17 cellular contexts compared by ENCODE assay signal in the genomic region with DNA sequence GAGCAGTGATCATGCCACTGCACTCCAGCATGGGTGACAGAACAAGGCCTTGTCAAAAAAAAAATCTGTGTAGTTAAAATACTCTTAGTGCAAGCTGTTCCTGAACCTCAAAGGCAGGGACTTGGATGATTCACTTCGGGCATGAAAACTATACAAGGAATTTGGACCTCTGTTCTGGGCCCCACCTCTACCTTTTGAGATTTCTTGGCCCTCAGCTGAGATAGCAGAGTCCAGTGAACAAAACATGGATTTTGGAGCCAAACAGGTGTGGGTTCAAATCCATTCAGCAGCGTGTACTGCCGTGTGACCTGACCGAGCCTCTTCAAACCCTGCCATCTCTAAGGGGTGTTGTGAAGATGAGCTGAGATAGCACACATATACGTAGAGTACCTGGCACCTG. TPM values are rescaled to one million over a fixed set of nuclear protein-coding genes. Genes with fewer than 3 reads are reported as not detected.
DNase-seq lines count a peak whose midpoint lies in the region; ATAC-seq and TF ChIP-seq lines count a peak whose summit lies in the region.
"Had no signal": no experiment of that assay in that cellular context is flagged by ENCODE, and none has a peak within 500 bp of the region (broad histone marks: within the 10 kb centered on the region; RNA-seq: fewer than 3 reads in every experiment).

No MANE protein-coding gene starts in this region.

- BruUV-seq in Caco-2 (replicated peaks; lab: Mats Ljungman, UMichigan) = no TSS peak

- H2BK120ac ChIP-seq in neuronal stem cell (ENCODE audit: low read depth, low read length) = no peak overlapping the region

- H3K9me3 ChIP-seq in Caco-2 (no peaks in the 10 kb centered on the region), duodenal mucosa (ENCODE audit: control insufficient read depth in 1 of 2, low read length in 2 of 2) (no peaks in the 10 kb centered on the region), muscle layer of duodenum (ENCODE audit: control insufficient read depth in 1 of 2, low read length in 2 of 2) (no peaks in the 10 kb centered on the region), thyroid gland (no peaks in the 10 kb centered on the region), neuronal stem cell (replicated peaks in 1 of 2; ENCODE audit: control insufficient read depth in 2 of 2, insufficient read depth in 1 of 2, low read depth in 1 of 2, low read length in 2 of 2) (no peaks in the 10 kb centered on the region)
- H3K9me3 ChIP-seq: BLaER1 treated with 17β-estradiol and CSF1 and Interleukin-3, amounts not matched to agents 10 nM and 100 nM; HAP-1 had no signal

- H3K18ac ChIP-seq in neuronal stem cell (ENCODE audit: low read length) = no peak overlapping the region

- H3K27ac Mint-ChIP-seq in Caco-2 (ENCODE audit: unreplicated experiment) = peak overlapping the region; percentile 12
- no peak overlapping the region for H3K27ac Mint-ChIP-seq in activated CD8-positive, alpha-beta memory T cell treated with anti-CD3 and anti-CD28 coated beads, Interleukin-2, amount 10 ng/mL, durations not matched to agents 7 days and 5 days
- H3K27ac Mint-ChIP-seq: CD4-positive, CD25-positive, alpha-beta regulatory T cell had no signal

- H3K27me3 ChIP-seq in Caco-2 (replicated peaks; ENCODE audit: control insufficient read depth, insufficient read depth, low read length) (no peaks in the 10 kb centered on the region), duodenal mucosa (ENCODE audit: control insufficient read depth in 1 of 2, insufficient read depth in 2 of 2, low read length in 2 of 2) (no peaks in the 10 kb centered on the region), muscle layer of duodenum (ENCODE audit: low read depth, low read length) (no peaks in the 10 kb centered on the region), thyroid gland (no peaks in the 10 kb centered on the region), neuronal stem cell (ENCODE audit: control insufficient read depth in 3 of 3, insufficient read depth in 3 of 3, low read depth in 1 of 3, low read length in 3 of 3) (peaks cover 0 to 33% (median 0%) of the 10 kb centered on the region in 3 experiments)
- H3K27me3 ChIP-seq: BLaER1 treated with 17β-estradiol and CSF1 and Interleukin-3, amounts not matched to agents 10 nM and 100 nM had no signal

- H3K9ac ChIP-seq in duodenal mucosa (ENCODE audit: low read depth in 1 of 2, low read length in 2 of 2) (peak overlapping the region; percentile 61 to 62), neuronal stem cell (ENCODE audit: low read depth, low read length, poor library complexity) (no peak overlapping the region)
- H3K9ac ChIP-seq: BLaER1 treated with 17β-estradiol and CSF1 and Interleukin-3, amounts not matched to agents 10 nM and 100 nM had no signal

- no peak overlapping the region for H2BK12ac ChIP-seq in neuronal stem cell (ENCODE audit: low read length)

- H3K9me3 Mint-ChIP-seq in Caco-2 (ENCODE audit: unreplicated experiment) = no peaks in the 10 kb centered on the region
- no peaks in the 10 kb centered on the region for H3K9me3 Mint-ChIP-seq in activated CD8-positive, alpha-beta memory T cell treated with anti-CD3 and anti-CD28 coated beads, Interleukin-2, amount 10 ng/mL, durations not matched to agents 7 days and 5 days (ENCODE audit: low read depth)
- H3K9me3 Mint-ChIP-seq: CD4-positive, CD25-positive, alpha-beta regulatory T cell had no signal

- 81 to 82% methylated on average over 5 of the region's 5 CpGs for WGBS in thyroid gland, 2 donors
- WGBS in neuronal stem cell (ENCODE audit: extremely low coverage in 2 of 2, insufficient read length in 2 of 2, insufficient replicate concordance in 1 of 2), 2 donors = no CpG with 5 or more reads among the region's 5 CpGs

- CTCF ChIA-PET in Caco-2 (lab: Charles Lee) = interaction anchor here (0.6 to 1.0 kb wide), 2 partner anchors 15 to 26 kb away, joined by 3 to 6 read pairs; no protein-coding TSS in a partner anchor
- CTCF ChIA-PET in activated CD8-positive, alpha-beta memory T cell treated with anti-CD3 and anti-CD28 coated beads, Interleukin-2, amount 10 ng/mL, durations not matched to agents 7 days and 5 days (lab: Charles Lee) = no interaction called here

- no peak overlapping the region for H2BK5ac ChIP-seq in neuronal stem cell (ENCODE audit: low read length)

- H3K27ac ChIP-seq in duodenal mucosa (ENCODE audit: low read depth, low read length) (peak overlapping the region; percentile 68), muscle layer of duodenum (ENCODE audit: low read length) (peak overlapping the region; percentile 48), thyroid gland (peak overlapping the region in 2 of 3 donors; percentile 46 to 72), neuronal stem cell (replicated peaks; ENCODE audit: low read length) (no peak overlapping the region)
- H3K27ac ChIP-seq: BLaER1 treated with 17β-estradiol and CSF1 and Interleukin-3, amounts not matched to agents 10 nM and 100 nM had no signal

- no peak for TF ChIP-seq CTCF in Caco-2 (IDR thresholded peaks at IDR 0.05; ENCODE audit: insufficient read depth in 1 of 2, low read depth in 1 of 2, low read length in 1 of 2, severe bottlenecking in 1 of 2, unreplicated experiment in 1 of 2)
- no peak for TF ChIP-seq CTCF in thyroid gland (IDR thresholded peaks at IDR 0.05)

- H3K4me3 Mint-ChIP-seq in Caco-2 (ENCODE audit: unreplicated experiment) = no peak overlapping the region
- H3K4me3 Mint-ChIP-seq in activated CD8-positive, alpha-beta memory T cell treated with anti-CD3 and anti-CD28 coated beads, Interleukin-2, amount 10 ng/mL, durations not matched to agents 7 days and 5 days = no peak overlapping the region
- H3K4me3 Mint-ChIP-seq: CD4-positive, CD25-positive, alpha-beta regulatory T cell had no signal

- no peak for ATAC-seq in activated CD8-positive, alpha-beta memory T cell treated with anti-CD3 and anti-CD28 coated beads, Interleukin-2, amount 10 ng/mL, durations not matched to agents 7 days and 5 days
- ATAC-seq: GM12878 had no signal

- H4K8ac ChIP-seq in neuronal stem cell (ENCODE audit: low read depth, low read length) = no peak overlapping the region

- H3K36me3 Mint-ChIP-seq in Caco-2 (ENCODE audit: insufficient read depth, unreplicated experiment) = no peaks in the 10 kb centered on the region
- H3K36me3 Mint-ChIP-seq in activated CD8-positive, alpha-beta memory T cell treated with anti-CD3 and anti-CD28 coated beads, Interleukin-2, amount 10 ng/mL, durations not matched to agents 7 days and 5 days = no peaks in the 10 kb centered on the region
- H3K36me3 Mint-ChIP-seq: CD4-positive, CD25-positive, alpha-beta regulatory T cell had no signal

- H2BK15ac ChIP-seq in neuronal stem cell (ENCODE audit: low read length) = no peak overlapping the region

- H3K4me3 ChIP-seq in Caco-2 (ENCODE audit: low read depth, low read length) (no peak overlapping the region), duodenal mucosa (ENCODE audit: low read depth in 1 of 2, low read length in 2 of 2) (peak overlapping the region; percentile 45 to 48), muscle layer of duodenum (ENCODE audit: low read depth in 1 of 2, low read length in 2 of 2) (no peak overlapping the region), thyroid gland (replicated peaks in 1 of 3) (no peak overlapping the region), neuronal stem cell (ENCODE audit: low read length in 2 of 2) (no peak overlapping the region)
- H3K4me3 ChIP-seq: BLaER1 treated with 17β-estradiol and CSF1 and Interleukin-3, amounts not matched to agents 10 nM and 100 nM; GM12878; HAP-1 had no signal

- intact Hi-C loops in Caco-2 (cut with micrococcal nuclease; ENCODE audit: unreplicated experiment) (no loop called here), thyroid gland (cut with DNase I) (no loop called here)

- no peaks in the 10 kb centered on the region for H3K27me3 Mint-ChIP-seq in Caco-2 (ENCODE audit: insufficient read depth, unreplicated experiment)
- no peaks in the 10 kb centered on the region for H3K27me3 Mint-ChIP-seq in activated CD8-positive, alpha-beta memory T cell treated with anti-CD3 and anti-CD28 coated beads, Interleukin-2, amount 10 ng/mL, durations not matched to agents 7 days and 5 days
- H3K27me3 Mint-ChIP-seq: CD4-positive, CD25-positive, alpha-beta regulatory T cell had no signal

- H4K91ac ChIP-seq in neuronal stem cell (ENCODE audit: low read depth, low read length, poor library complexity) = no peak overlapping the region

- H3K4me1 ChIP-seq in Caco-2 = peaks cover 42% of the 10 kb centered on the region
- H3K4me1 ChIP-seq in duodenal mucosa (ENCODE audit: control insufficient read depth in 1 of 2, insufficient read depth in 2 of 2, low read length in 2 of 2) = peaks cover 57 to 58% of the 10 kb centered on the region in 2 donors
- peaks cover 0 to 4% of the 10 kb centered on the region in 2 donors for H3K4me1 ChIP-seq in muscle layer of duodenum (ENCODE audit: control insufficient read depth in 1 of 2, insufficient read depth in 2 of 2, low read length in 2 of 2)
- H3K4me1 ChIP-seq in thyroid gland = peaks cover 12 to 29% of the 10 kb centered on the region in 2 donors
- H3K4me1 ChIP-seq in neuronal stem cell (ENCODE audit: control insufficient read depth in 2 of 2, insufficient read depth in 1 of 2, low read depth in 1 of 2, low read length in 2 of 2) = no peaks in the 10 kb centered on the region

- H3K4ac ChIP-seq in neuronal stem cell (ENCODE audit: low read length) = no peak overlapping the region

- peaks cover 45% of the 10 kb centered on the region for H3K4me1 Mint-ChIP-seq in Caco-2 (ENCODE audit: low read depth, unreplicated experiment)
- peaks cover 23% of the 10 kb centered on the region for H3K4me1 Mint-ChIP-seq in activated CD8-positive, alpha-beta memory T cell treated with anti-CD3 and anti-CD28 coated beads, Interleukin-2, amount 10 ng/mL, durations not matched to agents 7 days and 5 days

- H3K36me3 ChIP-seq in Caco-2 (ENCODE audit: control insufficient read depth, insufficient read depth, low read length) = no peaks in the 10 kb centered on the region
- H3K36me3 ChIP-seq in duodenal mucosa (ENCODE audit: control insufficient read depth in 1 of 2, insufficient read depth in 2 of 2, low read length in 2 of 2) = peaks cover 0 to 3% of the 10 kb centered on the region in 2 donors
- H3K36me3 ChIP-seq in muscle layer of duodenum (ENCODE audit: control insufficient read depth in 1 of 2, insufficient read depth in 2 of 2, low read length in 2 of 2) = no peaks in the 10 kb centered on the region
- no peaks in the 10 kb centered on the region for H3K36me3 ChIP-seq in thyroid gland
- no peaks in the 10 kb centered on the region for H3K36me3 ChIP-seq in neuronal stem cell (replicated peaks in 1 of 2; ENCODE audit: control insufficient read depth in 2 of 2, insufficient read depth in 2 of 2, low read length in 2 of 2)
- H3K36me3 ChIP-seq: BLaER1 treated with 17β-estradiol and CSF1 and Interleukin-3, amounts not matched to agents 10 nM and 100 nM; HAP-1 had no signal

- no peak overlapping the region for H2AFZ ChIP-seq in neuronal stem cell (ENCODE audit: low read length)

- no peak overlapping the region for H2AK5ac ChIP-seq in neuronal stem cell (ENCODE audit: low read depth, low read length)

- POLR2A ChIA-PET in Caco-2 (lab: Charles Lee) = interaction anchor here (1.0 kb wide), 1 partner anchor 123 kb away, joined by 3 read pairs; a partner anchor contains a TSS

- H3K14ac ChIP-seq in neuronal stem cell (ENCODE audit: low read length) = no peak overlapping the region

- peak in 1 of 2 experiments; percentile 32 for DNase-seq in Caco-2
- DNase-seq in thyroid gland = peak; percentile 35 to 48
- no peak for DNase-seq in neuronal stem cell (ENCODE audit: low spot score)
- no peak for DNase-seq in GM03348 (ENCODE audit: low spot score)
- no peak for DNase-seq in activated CD8-positive, alpha-beta memory T cell treated with anti-CD3 and anti-CD28 coated beads, Interleukin-2, amount 10 ng/mL, durations not matched to agents 7 days and 5 days
- DNase-seq: ACHN; Calu3; CD4-positive, CD25-positive, alpha-beta regulatory T cell; DMS 273 treated with DMSO at 0.1 percent for 48 hours had no signal

- TF ChIP-seq POLR2A in thyroid gland (IDR thresholded peaks at IDR 0.05) = no peak

- no peak overlapping the region for H3K23ac ChIP-seq in neuronal stem cell (ENCODE audit: low read depth, low read length, poor library complexity)

- H3K79me1 ChIP-seq in neuronal stem cell (ENCODE audit: low read depth, low read length) = no peaks in the 10 kb centered on the region

- no peak overlapping the region for H3K4me2 ChIP-seq in neuronal stem cell (ENCODE audit: insufficient read depth, low read length, poor library complexity, severe bottlenecking)
- H3K4me2 ChIP-seq: BLaER1 treated with 17β-estradiol and CSF1 and Interleukin-3, amounts not matched to agents 10 nM and 100 nM had no signal

RNA-seq across cellular contexts. Expression of a gene that starts 6.8 kb away (rescaled TPM):
- total RNA-seq in Caco-2 (2022) (0.42 and 0.57 TPM in 2 replicates), thyroid gland (not detected)
- polyA plus RNA-seq in neuronal stem cell (2013, experiment 1 of 2) = not detected
- polyA plus RNA-seq in neuronal stem cell (2013, experiment 2 of 2) = not detected
- not detected for total RNA-seq in activated CD8-positive, alpha-beta memory T cell treated with anti-CD3 and anti-CD28 coated beads, Interleukin-2, amount 10 ng/mL, durations not matched to agents 7 days and 5 days
- total RNA-seq: A172; Calu3; CD4-positive, CD25-positive, alpha-beta regulatory T cell; Daoy; H1 had no signal
- polyA plus RNA-seq: CD4-positive, CD25-positive, alpha-beta regulatory T cell; H1 had no signal

RNA-seq across cellular contexts. Expression of a gene that starts 25.9 kb away (rescaled TPM):
- total RNA-seq in Caco-2 (2022) (0.26 and 0.48 TPM in 2 replicates), thyroid gland (under 1 TPM in 1 of 4 donors, not detected in 3; 0.34 TPM)
- polyA plus RNA-seq in neuronal stem cell (2013, experiment 1 of 2) = not detected
- polyA plus RNA-seq in neuronal stem cell (2013, experiment 2 of 2) = not detected
- total RNA-seq in activated CD8-positive, alpha-beta memory T cell treated with anti-CD3 and anti-CD28 coated beads, Interleukin-2, amount 10 ng/mL, durations not matched to agents 7 days and 5 days = not detected
- total RNA-seq: A172; Calu3; CD4-positive, CD25-positive, alpha-beta regulatory T cell; Daoy; GM12878; H1 had no signal
- polyA plus RNA-seq: CD4-positive, CD25-positive, alpha-beta regulatory T cell; GM12878; H1 had no signal

Comparison
In these comparisons a context has a peak if more than half of its experiments do, and no peak if none do; other contexts are left out.
1. DNase-seq: peak in thyroid gland (2 of 2); none in neuronal stem cell (single experiment), GM03348 (single experiment) and activated CD8-positive, alpha-beta memory T cell treated with anti-CD3 and anti-CD28 coated beads, Interleukin-2, amount 10 ng/mL, durations not matched to agents 7 days and 5 days (single experiment).
2. H3K4me3 ChIP-seq: peak in duodenal mucosa (2 of 2); none in Caco-2 (single experiment), muscle layer of duodenum (0 of 2), thyroid gland (0 of 3) and neuronal stem cell (0 of 2).